ENCODE assay signal across 8 cellular contexts in genomic region chr6:31737315-31738047, GRCh38. TPM values are rescaled to one million over a fixed set of nuclear protein-coding genes. Genes with fewer than 3 reads are reported as not detected.
A peak's percentile ranks its signal among the peaks of the same experiment; 100 is the strongest.
DNase-seq lines count a peak whose midpoint lies in the region; ATAC-seq and TF ChIP-seq lines count a peak whose summit lies in the region.

No MANE protein-coding gene starts in this region.

- no TSS peak for BruUV-seq in Calu3 (replicated peaks; lab: Mats Ljungman, UMichigan)

- intact Hi-C loops in Calu3 (cut with micrococcal nuclease; ENCODE audit: unreplicated experiment) (loop anchor here (1.0 to 5.0 kb wide), 3 partner anchors 8 to 57 kb away; partner anchors contain the start of genes ABHD16A and DDAH2), activated B cell treated with CpG ODN at 0.5 μM for 24 hours (cut with micrococcal nuclease) (loop anchor here (1.0 to 10.0 kb wide), 5 partner anchors 34 to 243 kb away; partner anchors contain the start of genes ABHD16A, MICB, PRRC2A and VARS1)

- H3K9ac ChIP-seq in iPS-20b (ENCODE audit: low read depth, low read length) = peak overlapping the region; percentile 73; the same call in 1 of the 2 replicates

- no peaks in the 10 kb centered on the region for H3K9me3 Mint-ChIP-seq in Calu3 (ENCODE audit: low read depth, unreplicated experiment)
- H3K9me3 Mint-ChIP-seq in activated B cell treated with CpG ODN at 0.5 μM for 24 hours = no peaks in the 10 kb centered on the region

- peaks cover 34% of the 10 kb centered on the region for H3K4me1 ChIP-seq in iPS-20b (ENCODE audit: insufficient read depth, low read length)

- H3K9me3 ChIP-seq in iPS-20b (ENCODE audit: insufficient read depth, low read depth, low read length) = no peaks in the 10 kb centered on the region

- DNase-seq in Calu3 (peak; percentile 54), M059J (ENCODE audit: low read depth) (peak; percentile 51), activated B cell treated with CpG ODN at 0.5 μM for 24 hours (no peak)
- no peak for DNase-seq in central memory CD4-positive, alpha-beta T cell
- DNase-seq in stimulated activated CD4-positive, alpha-beta T cell treated with anti-CD3 and anti-CD28 coated beads, Interleukin-12 subunit alpha, Interleukin-12 subunit beta, amount 100 ng/mL, for 4 hours = no peak

- no peaks in the 10 kb centered on the region for H3K27me3 ChIP-seq in iPS-20b (ENCODE audit: insufficient read depth, low read length)

- CTCF ChIA-PET in Calu3 (lab: Charles Lee) (interaction anchor here (0.7 to 4.8 kb wide), 16 partner anchors 7 to 196 kb away, joined by 3 to 49 read pairs (median 6); partner anchors contain the start of genes BAG6, C6orf47, DDAH2 and DDX39B), activated B cell treated with CpG ODN at 0.5 μM for 24 hours (lab: Charles Lee) (interaction anchor here (1.2 to 1.8 kb wide), 7 partner anchors 8 to 125 kb away, joined by 3 to 7 read pairs (median 4); partner anchors contain the start of genes DDAH2, HSPA1A, HSPA1L and NEU1)

- H3K27ac ChIP-seq in iPS-20b (ENCODE audit: low read length) = no peak overlapping the region
- peak overlapping the region; percentile 46 for H3K27ac ChIP-seq in temporal lobe (ENCODE audit: low read depth, low read length)

- H3K36me3 Mint-ChIP-seq in Calu3 (ENCODE audit: insufficient read depth, unreplicated experiment) (peaks cover 96% of the 10 kb centered on the region), activated B cell treated with CpG ODN at 0.5 μM for 24 hours (ENCODE audit: low read depth) (peaks cover 45% of the 10 kb centered on the region)

- POLR2A ChIA-PET in activated B cell treated with CpG ODN at 0.5 μM for 24 hours (lab: Charles Lee) = interaction anchor here (0.5 to 7.5 kb wide), 26 partner anchors 10 to 1580 kb away, joined by 3 to 131 read pairs (median 4); partner anchors contain the start of genes ABHD16A, BAG6, DDAH2 and DXO

- peak overlapping the region; percentile 44; the same call in 1 of the 2 replicates for H3K4me3 ChIP-seq in iPS-20b (ENCODE audit: low read length)

- H3K27ac Mint-ChIP-seq in Calu3 (ENCODE audit: unreplicated experiment) (peak overlapping the region; percentile 94), activated B cell treated with CpG ODN at 0.5 μM for 24 hours (peak overlapping the region; percentile 94)

- peak overlapping the region; percentile 98 for H3K4me3 Mint-ChIP-seq in Calu3 (ENCODE audit: low read depth, unreplicated experiment)
- peak overlapping the region; percentile 92 for H3K4me3 Mint-ChIP-seq in activated B cell treated with CpG ODN at 0.5 μM for 24 hours

- ATAC-seq in activated B cell treated with CpG ODN at 0.5 μM for 24 hours (ENCODE audit: low read depth) (no peak), HG02798 (IDR thresholded peaks at IDR 0.05; ENCODE audit: poor library complexity, unreplicated experiment) (no peak)

- no peaks in the 10 kb centered on the region for H3K27me3 Mint-ChIP-seq in Calu3 (ENCODE audit: unreplicated experiment)
- H3K27me3 Mint-ChIP-seq in activated B cell treated with CpG ODN at 0.5 μM for 24 hours = no peaks in the 10 kb centered on the region

- H3K4me1 Mint-ChIP-seq in Calu3 (ENCODE audit: low read depth, unreplicated experiment) (peaks cover 65% of the 10 kb centered on the region), activated B cell treated with CpG ODN at 0.5 μM for 24 hours (peaks cover 70% of the 10 kb centered on the region)

- TF ChIP-seq CTCF in Calu3 (IDR thresholded peaks at IDR 0.05; ENCODE audit: unreplicated experiment) = no peak
- no peak for TF ChIP-seq CTCF in activated B cell treated with CpG ODN at 0.5 μM for 24 hours (IDR thresholded peaks at IDR 0.05)

- peaks cover 30% of the 10 kb centered on the region for H3K36me3 ChIP-seq in iPS-20b (ENCODE audit: insufficient read depth, low read depth, low read length)

RNA-seq across cellular contexts. Expression of gene CLIC1, which starts 1.2 kb away (rescaled TPM):
- total RNA-seq in Calu3 (2022) (943 and 1,109 TPM in 2 replicates), activated B cell treated with CpG ODN at 0.5 μM for 24 hours (374 and 397 TPM in 2 replicates), temporal lobe (16.5 TPM)
- total RNA-seq in M059J (2014; rRNA removed; shearing (Covaris generic)) = 1,686 and 1,715 TPM in 2 replicates

RNA-seq across cellular contexts. Expression of gene MSH5, which starts 2.3 kb away (rescaled TPM):
- total RNA-seq in Calu3 (2022) (156 and 176 TPM in 2 replicates), activated B cell treated with CpG ODN at 0.5 μM for 24 hours (35.4 and 47.3 TPM in 2 replicates), temporal lobe (2.5 TPM)
- total RNA-seq in M059J (2014; rRNA removed; shearing (Covaris generic)) = 12.8 and 19.4 TPM in 2 replicates

RNA-seq across cellular contexts. Expression of gene DDAH2, which starts 8.4 kb away (rescaled TPM):
- total RNA-seq in Calu3 (2022) (81.4 and 89.6 TPM in 2 replicates), activated B cell treated with CpG ODN at 0.5 μM for 24 hours (30.7 and 32.5 TPM in 2 replicates), temporal lobe (108 TPM)
- total RNA-seq in M059J (2014; rRNA removed; shearing (Covaris generic)) = 75.1 and 90.7 TPM in 2 replicates

RNA-seq across cellular contexts. Expression of gene MPIG6B, which starts 14.3 kb away (rescaled TPM):
- total RNA-seq in Calu3 (2022) = not detected in 2 replicates
- total RNA-seq in M059J (2014; rRNA removed; shearing (Covaris generic)) = not detected in 2 replicates
- 0.12 TPM in 1 of 2 replicates, not detected in the other for total RNA-seq in activated B cell treated with CpG ODN at 0.5 μM for 24 hours
- total RNA-seq in temporal lobe = not detected

RNA-seq across cellular contexts. Expression of gene LY6G6C, which starts 15.9 kb away (rescaled TPM):
- total RNA-seq in Calu3 (2022) = 1.0 TPM in 1 of 2 replicates, not detected in the other
- total RNA-seq in M059J (2014; rRNA removed; shearing (Covaris generic)) = not detected in 2 replicates
- not detected in 2 replicates for total RNA-seq in activated B cell treated with CpG ODN at 0.5 μM for 24 hours
- 0.25 TPM for total RNA-seq in temporal lobe

Comparison
In these comparisons a context has a peak if more than half of its experiments do, and no peak if none do; other contexts are left out.
1. DNase-seq: peak in Calu3 (single experiment) and M059J (single experiment); none in activated B cell treated with CpG ODN at 0.5 μM for 24 hours (single experiment), central memory CD4-positive, alpha-beta T cell (single experiment) and stimulated activated CD4-positive, alpha-beta T cell treated with anti-CD3 and anti-CD28 coated beads, Interleukin-12 subunit alpha, Interleukin-12 subunit beta, amount 100 ng/mL, for 4 hours (single experiment).
2. RNA of gene CLIC1, which starts 1.2 kb away (total RNA-seq): 1,686 to 1,715 TPM in M059J, 943 to 1,109 TPM in Calu3 and 374 to 397 TPM in activated B cell treated with CpG ODN at 0.5 μM for 24 hours; 16.5 TPM in temporal lobe (single experiment); every median in the first group is over 10 times any median in the second.